ENCODE assay signal across 9 cellular contexts in genomic region chr11:14518820-14519219, GRCh38. TPM values are rescaled to one million over a fixed set of nuclear protein-coding genes. Genes with fewer than 3 reads are reported as not detected.
DNase-seq lines count a peak whose midpoint lies in the region; ATAC-seq and TF ChIP-seq lines count a peak whose summit lies in the region.
"Had no signal": no experiment of that assay in that cellular context is flagged by ENCODE, and none has a peak within 500 bp of the region (broad histone marks: within the 10 kb centered on the region; RNA-seq: fewer than 3 reads in every experiment).

No MANE protein-coding gene starts in this region.

- H3K27me3 ChIP-seq in cardiac muscle cell (no peaks in the 10 kb centered on the region), lower lobe of right lung (ENCODE audit: low read depth) (no peaks in the 10 kb centered on the region), upper lobe of left lung (no peaks in the 10 kb centered on the region)

- intact Hi-C loops in left cardiac atrium (cut with DNase I) = loop anchor here in 1 of 2 donors (10.0 kb wide), 1 partner anchor 54 kb away; no protein-coding TSS in a partner anchor
- intact Hi-C loops in lower lobe of right lung (cut with DNase I) = no loop called here
- intact Hi-C loops in head of caudate nucleus (cut with DNase I) = loop anchor here (2.0 kb wide), 1 partner anchor 18 kb away; no protein-coding TSS in a partner anchor

- H3K4me1 ChIP-seq in cardiac muscle cell (ENCODE audit: low read depth) = peaks cover 8% of the 10 kb centered on the region
- peaks cover 26% of the 10 kb centered on the region for H3K4me1 ChIP-seq in lower lobe of right lung
- peaks cover 14 to 23% (median 18%) of the 10 kb centered on the region in 4 donors for H3K4me1 ChIP-seq in upper lobe of left lung

- H3K27ac ChIP-seq in cardiac muscle cell (peak overlapping the region; percentile 96), lower lobe of right lung (peak overlapping the region; percentile 86), upper lobe of left lung (peak overlapping the region in 3 of 4 donors; percentile 92 to 96 (median 95))

- no peak for TF ChIP-seq EP300 in upper lobe of left lung (IDR thresholded peaks at IDR 0.05)

- TF ChIP-seq CTCF in cardiac muscle cell (IDR thresholded peaks at IDR 0.05; ENCODE audit: low read depth, low read length) (no peak), astrocyte of the spinal cord (IDR thresholded peaks at IDR 0.05; ENCODE audit: low read depth, low read length) (no peak), lower lobe of right lung (IDR thresholded peaks at IDR 0.05) (no peak), upper lobe of left lung (IDR thresholded peaks at IDR 0.05) (no peak)

- in situ Hi-C loops in astrocyte of the spinal cord (cut with HindIII; ENCODE audit: low sequenced_read_pairs) = no loop called here

- ATAC-seq in left cardiac atrium (no peak), lower lobe of right lung (no peak), upper lobe of left lung (ENCODE audit: low FRiP score in 2 of 2) (no peak), GM21515 (IDR thresholded peaks at IDR 0.05; ENCODE audit: unreplicated experiment) (no peak)

- peaks cover 37% of the 10 kb centered on the region for H3K36me3 ChIP-seq in cardiac muscle cell
- peaks cover 46% of the 10 kb centered on the region for H3K36me3 ChIP-seq in lower lobe of right lung
- peaks cover 14 to 44% (median 37%) of the 10 kb centered on the region in 4 donors for H3K36me3 ChIP-seq in upper lobe of left lung

- TF ChIP-seq POLR2A in upper lobe of left lung (IDR thresholded peaks at IDR 0.05) = no peak

- no peak for DNase-seq in cardiac muscle cell (ENCODE audit: low read depth in 1 of 2, low spot score in 1 of 2)
- DNase-seq in left cardiac atrium = no peak
- no peak for DNase-seq in astrocyte of the spinal cord (ENCODE audit: low read depth, low spot score)
- no peak for DNase-seq in lower lobe of right lung
- no peak for DNase-seq in upper lobe of left lung
- no peak for DNase-seq in head of caudate nucleus
- no peak for DNase-seq in NCI-H1436 treated with DMSO at 0.1 percent for 48 hours (lab: John Stamatoyannopoulos, UW)
- DNase-seq: DMS153 had no signal

- 75% methylated on average over 3 of the region's 3 CpGs for WGBS in upper lobe of left lung, 2 donors

- H3K9me3 ChIP-seq in cardiac muscle cell (ENCODE audit: low read depth) = no peaks in the 10 kb centered on the region
- no peaks in the 10 kb centered on the region for H3K9me3 ChIP-seq in lower lobe of right lung
- H3K9me3 ChIP-seq in upper lobe of left lung = no peaks in the 10 kb centered on the region

- H3K4me3 ChIP-seq in cardiac muscle cell (peak overlapping the region; percentile 83), astrocyte of the spinal cord (ENCODE audit: low read depth, low read length) (peak overlapping the region; percentile 96), lower lobe of right lung (peak overlapping the region; percentile 84), upper lobe of left lung (peak overlapping the region in 3 of 4 donors; percentile 71 to 85 (median 72))

RNA-seq across cellular contexts. Expression of gene PSMA1, which starts 1.4 kb away (rescaled TPM):
- total RNA-seq in cardiac muscle cell (88.9 and 133 TPM in 2 replicates), left cardiac atrium (100 to 1,000 TPM in 1 of 2 donors, 10 to 100 TPM in 1; 99.6 to 123 TPM), lower lobe of right lung (121 TPM), upper lobe of left lung (100 to 1,000 TPM in 3 of 6 donors, 10 to 100 TPM in 3; 66.1 to 113 (median 101) TPM)
- polyA plus RNA-seq in cardiac muscle cell = 355 and 403 TPM in 2 replicates

RNA-seq across cellular contexts. Expression of gene COPB1, which starts 19.2 kb away (rescaled TPM):
- 81.7 and 88.7 TPM in 2 replicates for total RNA-seq in cardiac muscle cell
- polyA plus RNA-seq in cardiac muscle cell = 79.2 and 104 TPM in 2 replicates
- 10 to 100 TPM; 53.3 to 64.2 TPM for total RNA-seq in left cardiac atrium
- total RNA-seq in lower lobe of right lung = 87.8 TPM
- 100 to 1,000 TPM in 1 of 6 donors, 10 to 100 TPM in 5; 56.2 to 139 (median 84.2) TPM for total RNA-seq in upper lobe of left lung
